18 cellular contexts compared by ENCODE assay signal in the genomic region with DNA sequence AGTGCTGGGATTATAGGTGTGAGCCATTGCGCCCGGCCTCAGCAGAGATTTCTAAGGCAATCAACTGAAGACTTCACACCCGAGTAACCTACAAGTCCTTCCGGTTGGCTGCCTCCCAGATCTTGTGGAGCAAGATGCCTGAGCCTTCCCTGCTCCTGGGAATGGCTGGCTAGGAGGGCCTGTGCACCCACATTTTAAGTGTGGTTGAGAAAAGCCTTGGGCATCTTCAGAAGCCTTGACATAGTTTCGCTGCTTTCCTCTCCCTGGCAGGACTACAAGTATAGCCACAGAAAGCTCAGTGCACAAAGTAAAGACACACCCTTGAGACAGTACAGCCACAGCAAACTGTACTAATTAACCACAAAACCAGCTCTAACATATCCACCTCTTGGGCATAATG.
"Had no signal": no experiment of that assay in that cellular context is flagged by ENCODE, and none has a peak within 500 bp of the region (broad histone marks: within the 10 kb centered on the region; RNA-seq: fewer than 3 reads in every experiment).

No MANE protein-coding gene starts in this region.

- H3K4me1 ChIP-seq: body of pancreas, colonic mucosa, gastrocnemius medialis, heart right ventricle, prostate gland, spleen, upper lobe of right lung had no signal

- ATAC-seq: body of pancreas; gastrocnemius medialis; heart right ventricle; left ventricle myocardium superior; sciatic nerve; stimulated activated naive CD8-positive, alpha-beta T cell treated with anti-CD3 and anti-CD28 coated beads, Interleukin-15, amount 100 ng/mL, for 72 hours; upper lobe of right lung had no signal

- H3K4me3 ChIP-seq: body of pancreas, colonic mucosa, gastrocnemius medialis, heart right ventricle, prostate gland, spleen, upper lobe of right lung had no signal

- H3K4me1 Mint-ChIP-seq: activated B cell treated with CpG ODN at 0.5 μM for 24 hours; activated CD4-positive, alpha-beta T cell treated with anti-CD3 and anti-CD28 coated beads, Interleukin-2, amount 10 ng/mL, durations not matched to agents 24 days and 14 days; stimulated activated naive CD8-positive, alpha-beta T cell treated with anti-CD3 and anti-CD28 coated beads, Interleukin-15, amount 100 ng/mL, for 72 hours had no signal

- DNase-seq: activated B cell treated with CpG ODN at 0.5 μM for 24 hours; activated CD4-positive, alpha-beta T cell treated with anti-CD3 and anti-CD28 coated beads, Interleukin-2, amount 10 ng/mL, durations not matched to agents 24 days and 14 days; activated CD8-positive, alpha-beta memory T cell treated with anti-CD3 and anti-CD28 coated beads, Interleukin-2, amount 50 U/mL, for 48 hours; activated gamma-delta T cell treated with Interleukin-2 at 50 U/mL for 16 hours; amniotic stem cell; body of pancreas; central memory CD4-positive, alpha-beta T cell; colonic mucosa; gastrocnemius medialis; heart right ventricle; left ventricle myocardium superior; spleen; stimulated activated naive CD8-positive, alpha-beta T cell treated with anti-CD3 and anti-CD28 coated beads, Interleukin-15, amount 100 ng/mL, for 72 hours; T-helper 2 cell; upper lobe of right lung had no signal

- H3K27ac ChIP-seq: body of pancreas, colonic mucosa, gastrocnemius medialis, heart right ventricle, prostate gland, spleen, upper lobe of right lung had no signal

- H3K27me3 ChIP-seq: body of pancreas, colonic mucosa, gastrocnemius medialis, heart right ventricle, spleen, upper lobe of right lung had no signal

- H3K36me3 ChIP-seq: colonic mucosa, gastrocnemius medialis, heart right ventricle, prostate gland, spleen, upper lobe of right lung had no signal

- H3K9me3 Mint-ChIP-seq: activated B cell treated with CpG ODN at 0.5 μM for 24 hours had no signal

- H3K4me3 Mint-ChIP-seq: activated B cell treated with CpG ODN at 0.5 μM for 24 hours; activated CD4-positive, alpha-beta T cell treated with anti-CD3 and anti-CD28 coated beads, Interleukin-2, amount 10 ng/mL, durations not matched to agents 24 days and 14 days; activated naive CD8-positive, alpha-beta T cell; stimulated activated naive CD8-positive, alpha-beta T cell treated with anti-CD3 and anti-CD28 coated beads, Interleukin-15, amount 100 ng/mL, for 72 hours had no signal

- H3K27me3 Mint-ChIP-seq: activated B cell treated with CpG ODN at 0.5 μM for 24 hours; activated CD4-positive, alpha-beta T cell treated with anti-CD3 and anti-CD28 coated beads, Interleukin-2, amount 10 ng/mL, durations not matched to agents 24 days and 14 days; activated naive CD8-positive, alpha-beta T cell; stimulated activated naive CD8-positive, alpha-beta T cell treated with anti-CD3 and anti-CD28 coated beads, Interleukin-15, amount 100 ng/mL, for 72 hours had no signal

- H3K9me3 ChIP-seq: body of pancreas, colonic mucosa, gastrocnemius medialis, prostate gland, spleen, upper lobe of right lung had no signal

- H3K27ac Mint-ChIP-seq: activated B cell treated with CpG ODN at 0.5 μM for 24 hours; activated CD4-positive, alpha-beta T cell treated with anti-CD3 and anti-CD28 coated beads, Interleukin-2, amount 10 ng/mL, durations not matched to agents 24 days and 14 days; activated naive CD8-positive, alpha-beta T cell; stimulated activated naive CD8-positive, alpha-beta T cell treated with anti-CD3 and anti-CD28 coated beads, Interleukin-15, amount 100 ng/mL, for 72 hours had no signal
